In genomic region chr7:6106140-6106904, GRCh38 we compare ENCODE assay signal across 1 cellular context.
TF ChIP-seq lines count a peak whose summit lies in the region.

No MANE protein-coding gene starts in this region.

TF ChIP-seq in HepG2, 621 proteins besides CTCF, POLR2A, EP300 and RAD21 (continued from another document and continues in another):
- TF ChIP-seq, protein P1, sequence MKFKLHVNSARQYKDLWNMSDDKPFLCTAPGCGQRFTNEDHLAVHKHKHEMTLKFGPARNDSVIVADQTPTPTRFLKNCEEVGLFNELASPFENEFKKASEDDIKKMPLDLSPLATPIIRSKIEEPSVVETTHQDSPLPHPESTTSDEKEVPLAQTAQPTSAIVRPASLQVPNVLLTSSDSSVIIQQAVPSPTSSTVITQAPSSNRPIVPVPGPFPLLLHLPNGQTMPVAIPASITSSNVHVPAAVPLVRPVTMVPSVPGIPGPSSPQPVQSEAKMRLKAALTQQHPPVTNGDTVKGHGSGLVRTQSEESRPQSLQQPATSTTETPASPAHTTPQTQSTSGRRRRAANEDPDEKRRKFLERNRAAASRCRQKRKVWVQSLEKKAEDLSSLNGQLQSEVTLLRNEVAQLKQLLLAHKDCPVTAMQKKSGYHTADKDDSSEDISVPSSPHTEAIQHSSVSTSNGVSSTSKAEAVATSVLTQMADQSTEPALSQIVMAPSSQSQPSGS (CRISPR knock-in tag; IDR thresholded peaks at IDR 0.05): no peak
- TF ChIP-seq ZNF619 (CRISPR knock-in tag; IDR thresholded peaks at IDR 0.05): no peak
- no peak for TF ChIP-seq PITX1 (CRISPR knock-in tag; IDR thresholded peaks at IDR 0.05)
- TF ChIP-seq ZNF574 (CRISPR knock-in tag; IDR thresholded peaks at IDR 0.05): 0 out of 2 replicates have a peak, but pooled peaks have one; percentile 53
- TF ChIP-seq, protein P2, sequence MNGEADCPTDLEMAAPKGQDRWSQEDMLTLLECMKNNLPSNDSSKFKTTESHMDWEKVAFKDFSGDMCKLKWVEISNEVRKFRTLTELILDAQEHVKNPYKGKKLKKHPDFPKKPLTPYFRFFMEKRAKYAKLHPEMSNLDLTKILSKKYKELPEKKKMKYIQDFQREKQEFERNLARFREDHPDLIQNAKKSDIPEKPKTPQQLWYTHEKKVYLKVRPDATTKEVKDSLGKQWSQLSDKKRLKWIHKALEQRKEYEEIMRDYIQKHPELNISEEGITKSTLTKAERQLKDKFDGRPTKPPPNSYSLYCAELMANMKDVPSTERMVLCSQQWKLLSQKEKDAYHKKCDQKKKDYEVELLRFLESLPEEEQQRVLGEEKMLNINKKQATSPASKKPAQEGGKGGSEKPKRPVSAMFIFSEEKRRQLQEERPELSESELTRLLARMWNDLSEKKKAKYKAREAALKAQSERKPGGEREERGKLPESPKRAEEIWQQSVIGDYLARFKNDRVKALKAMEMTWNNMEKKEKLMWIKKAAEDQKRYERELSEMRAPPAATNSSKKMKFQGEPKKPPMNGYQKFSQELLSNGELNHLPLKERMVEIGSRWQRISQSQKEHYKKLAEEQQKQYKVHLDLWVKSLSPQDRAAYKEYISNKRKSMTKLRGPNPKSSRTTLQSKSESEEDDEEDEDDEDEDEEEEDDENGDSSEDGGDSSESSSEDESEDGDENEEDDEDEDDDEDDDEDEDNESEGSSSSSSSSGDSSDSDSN (CRISPR knock-in tag; IDR thresholded peaks at IDR 0.05): no peak
- no peak for TF ChIP-seq ZNF484 (CRISPR knock-in tag; IDR thresholded peaks at IDR 0.05; ENCODE audit: borderline replicate concordance, low read depth)
- TF ChIP-seq, protein P3, sequence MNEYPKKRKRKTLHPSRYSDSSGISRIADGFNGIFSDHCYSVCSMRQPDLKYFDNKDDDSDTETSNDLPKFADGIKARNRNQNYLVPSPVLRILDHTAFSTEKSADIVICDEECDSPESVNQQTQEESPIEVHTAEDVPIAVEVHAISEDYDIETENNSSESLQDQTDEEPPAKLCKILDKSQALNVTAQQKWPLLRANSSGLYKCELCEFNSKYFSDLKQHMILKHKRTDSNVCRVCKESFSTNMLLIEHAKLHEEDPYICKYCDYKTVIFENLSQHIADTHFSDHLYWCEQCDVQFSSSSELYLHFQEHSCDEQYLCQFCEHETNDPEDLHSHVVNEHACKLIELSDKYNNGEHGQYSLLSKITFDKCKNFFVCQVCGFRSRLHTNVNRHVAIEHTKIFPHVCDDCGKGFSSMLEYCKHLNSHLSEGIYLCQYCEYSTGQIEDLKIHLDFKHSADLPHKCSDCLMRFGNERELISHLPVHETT (CRISPR knock-in tag; conservative IDR thresholded peaks at IDR 0.05): no peak
- no peak for TF ChIP-seq ZKSCAN1 (IDR thresholded peaks at IDR 0.05; ENCODE audit: low read length)
- TF ChIP-seq ZNF367 (CRISPR knock-in tag; IDR thresholded peaks at IDR 0.05; ENCODE audit: borderline replicate concordance): no peak
- TF ChIP-seq, protein P4, sequence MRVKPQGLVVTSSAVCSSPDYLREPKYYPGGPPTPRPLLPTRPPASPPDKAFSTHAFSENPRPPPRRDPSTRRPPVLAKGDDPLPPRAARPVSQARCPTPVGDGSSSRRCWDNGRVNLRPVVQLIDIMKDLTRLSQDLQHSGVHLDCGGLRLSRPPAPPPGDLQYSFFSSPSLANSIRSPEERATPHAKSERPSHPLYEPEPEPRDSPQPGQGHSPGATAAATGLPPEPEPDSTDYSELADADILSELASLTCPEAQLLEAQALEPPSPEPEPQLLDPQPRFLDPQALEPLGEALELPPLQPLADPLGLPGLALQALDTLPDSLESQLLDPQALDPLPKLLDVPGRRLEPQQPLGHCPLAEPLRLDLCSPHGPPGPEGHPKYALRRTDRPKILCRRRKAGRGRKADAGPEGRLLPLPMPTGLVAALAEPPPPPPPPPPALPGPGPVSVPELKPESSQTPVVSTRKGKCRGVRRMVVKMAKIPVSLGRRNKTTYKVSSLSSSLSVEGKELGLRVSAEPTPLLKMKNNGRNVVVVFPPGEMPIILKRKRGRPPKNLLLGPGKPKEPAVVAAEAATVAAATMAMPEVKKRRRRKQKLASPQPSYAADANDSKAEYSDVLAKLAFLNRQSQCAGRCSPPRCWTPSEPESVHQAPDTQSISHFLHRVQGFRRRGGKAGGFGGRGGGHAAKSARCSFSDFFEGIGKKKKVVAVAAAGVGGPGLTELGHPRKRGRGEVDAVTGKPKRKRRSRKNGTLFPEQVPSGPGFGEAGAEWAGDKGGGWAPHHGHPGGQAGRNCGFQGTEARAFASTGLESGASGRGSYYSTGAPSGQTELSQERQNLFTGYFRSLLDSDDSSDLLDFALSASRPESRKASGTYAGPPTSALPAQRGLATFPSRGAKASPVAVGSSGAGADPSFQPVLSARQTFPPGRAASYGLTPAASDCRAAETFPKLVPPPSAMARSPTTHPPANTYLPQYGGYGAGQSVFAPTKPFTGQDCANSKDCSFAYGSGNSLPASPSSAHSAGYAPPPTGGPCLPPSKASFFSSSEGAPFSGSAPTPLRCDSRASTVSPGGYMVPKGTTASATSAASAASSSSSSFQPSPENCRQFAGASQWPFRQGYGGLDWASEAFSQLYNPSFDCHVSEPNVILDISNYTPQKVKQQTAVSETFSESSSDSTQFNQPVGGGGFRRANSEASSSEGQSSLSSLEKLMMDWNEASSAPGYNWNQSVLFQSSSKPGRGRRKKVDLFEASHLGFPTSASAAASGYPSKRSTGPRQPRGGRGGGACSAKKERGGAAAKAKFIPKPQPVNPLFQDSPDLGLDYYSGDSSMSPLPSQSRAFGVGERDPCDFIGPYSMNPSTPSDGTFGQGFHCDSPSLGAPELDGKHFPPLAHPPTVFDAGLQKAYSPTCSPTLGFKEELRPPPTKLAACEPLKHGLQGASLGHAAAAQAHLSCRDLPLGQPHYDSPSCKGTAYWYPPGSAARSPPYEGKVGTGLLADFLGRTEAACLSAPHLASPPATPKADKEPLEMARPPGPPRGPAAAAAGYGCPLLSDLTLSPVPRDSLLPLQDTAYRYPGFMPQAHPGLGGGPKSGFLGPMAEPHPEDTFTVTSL (CRISPR knock-in tag; IDR thresholded peaks at IDR 0.05; ENCODE audit: borderline replicate concordance): no peak
- no peak for TF ChIP-seq MEIS1 (CRISPR knock-in tag; IDR thresholded peaks at IDR 0.05; ENCODE audit: borderline replicate concordance)
- TF ChIP-seq ZNF878 (CRISPR knock-in tag; IDR thresholded peaks at IDR 0.05): no peak
- TF ChIP-seq ZSCAN31 (CRISPR knock-in tag; IDR thresholded peaks at IDR 0.05; ENCODE audit: low read depth): no peak
- TF ChIP-seq ZFX (CRISPR knock-in tag; IDR thresholded peaks at IDR 0.05; ENCODE audit: low read depth): peak; percentile 28; the same call in 1 of the 2 replicates
- TF ChIP-seq ZNF883 (CRISPR knock-in tag; IDR thresholded peaks at IDR 0.05; ENCODE audit: not compliant biosample characterization): no peak
- no peak for TF ChIP-seq ZNF3 (CRISPR knock-in tag; IDR thresholded peaks at IDR 0.05)
- peak in 1 of 2 experiments; percentile 42; a peak in 1 of 4 replicates for TF ChIP-seq KLF16 (CRISPR knock-in tag; IDR thresholded peaks at IDR 0.05)
- no peak for TF ChIP-seq ZNF382 (CRISPR knock-in tag; IDR thresholded peaks at IDR 0.05; ENCODE audit: borderline replicate concordance)
- no peak for TF ChIP-seq NR1H2 (CRISPR knock-in tag; IDR thresholded peaks at IDR 0.05; ENCODE audit: borderline replicate concordance, low read depth)
- TF ChIP-seq BCL6 (CRISPR knock-in tag; IDR thresholded peaks at IDR 0.05): no peak
- TF ChIP-seq ZSCAN9 (CRISPR knock-in tag; IDR thresholded peaks at IDR 0.05; ENCODE audit: borderline replicate concordance): no peak
- no peak for TF ChIP-seq NPAS2 (CRISPR knock-in tag; IDR thresholded peaks at IDR 0.05; ENCODE audit: borderline replicate concordance)
- TF ChIP-seq TOE1 (CRISPR knock-in tag; IDR thresholded peaks at IDR 0.05): no peak
- TF ChIP-seq SMARCE1 (IDR thresholded peaks at IDR 0.05; ENCODE audit: borderline replicate concordance): no peak
- TF ChIP-seq SIN3A (IDR thresholded peaks at IDR 0.05; ENCODE audit: borderline replicate concordance, low read depth, low read length): peak; percentile 45; the same call in 1 of the 2 replicates
- TF ChIP-seq NFATC3 (CRISPR knock-in tag; IDR thresholded peaks at IDR 0.05): no peak
- no peak for TF ChIP-seq SNAPC5 (CRISPR knock-in tag; IDR thresholded peaks at IDR 0.05; ENCODE audit: borderline replicate concordance)
- TF ChIP-seq ZNF101 (CRISPR knock-in tag; IDR thresholded peaks at IDR 0.05; ENCODE audit: borderline replicate concordance, low read depth): no peak
- TF ChIP-seq, protein P5, sequence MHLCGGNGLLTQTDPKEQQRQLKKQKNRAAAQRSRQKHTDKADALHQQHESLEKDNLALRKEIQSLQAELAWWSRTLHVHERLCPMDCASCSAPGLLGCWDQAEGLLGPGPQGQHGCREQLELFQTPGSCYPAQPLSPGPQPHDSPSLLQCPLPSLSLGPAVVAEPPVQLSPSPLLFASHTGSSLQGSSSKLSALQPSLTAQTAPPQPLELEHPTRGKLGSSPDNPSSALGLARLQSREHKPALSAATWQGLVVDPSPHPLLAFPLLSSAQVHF (CRISPR knock-in tag; IDR thresholded peaks at IDR 0.05): no peak
- no peak for TF ChIP-seq ETV5 (CRISPR knock-in tag; IDR thresholded peaks at IDR 0.05; ENCODE audit: borderline replicate concordance)
- no peak for TF ChIP-seq SAFB2 (CRISPR knock-in tag; IDR thresholded peaks at IDR 0.05; ENCODE audit: borderline replicate concordance, low read depth)
- TF ChIP-seq AHR (CRISPR knock-in tag; IDR thresholded peaks at IDR 0.05): no peak
- no peak for TF ChIP-seq ZNF678 (CRISPR knock-in tag; IDR thresholded peaks at IDR 0.05)
- no peak for TF ChIP-seq CBX2 (IDR thresholded peaks at IDR 0.05; ENCODE audit: low read depth, low read length)
- no peak for TF ChIP-seq CBX2 (CRISPR knock-in tag; IDR thresholded peaks at IDR 0.05; ENCODE audit: low read depth)
- TF ChIP-seq ZC3H4 (CRISPR knock-in tag; IDR thresholded peaks at IDR 0.05; ENCODE audit: borderline replicate concordance): no peak
- peak; percentile 94 for TF ChIP-seq STAG1 (CRISPR knock-in tag; IDR thresholded peaks at IDR 0.05)
- TF ChIP-seq ZGPAT (CRISPR knock-in tag; IDR thresholded peaks at IDR 0.05): peak; percentile 61
- TF ChIP-seq ZHX1 (CRISPR knock-in tag; IDR thresholded peaks at IDR 0.05; ENCODE audit: low read depth): no peak
- no peak for TF ChIP-seq BORCS8-MEF2B (CRISPR knock-in tag; IDR thresholded peaks at IDR 0.05)
- TF ChIP-seq RBM22 (optimal IDR thresholded peaks at IDR 0.05; ENCODE audit: low read length): no peak
- no peak for TF ChIP-seq ZNF776 (CRISPR knock-in tag; IDR thresholded peaks at IDR 0.05)
